ENCODE assay signal across 13 cellular contexts in genomic region chr5:124979174-124979573, GRCh38.
DNase-seq lines count a peak whose midpoint lies in the region; ATAC-seq and TF ChIP-seq lines count a peak whose summit lies in the region.
"Had no signal": no experiment of that assay in that cellular context is flagged by ENCODE, and none has a peak within 500 bp of the region (broad histone marks: within the 10 kb centered on the region; RNA-seq: fewer than 3 reads in every experiment).

No MANE protein-coding gene starts in this region.

- H3K9me3 Mint-ChIP-seq in neural progenitor cell, result peaks cover 29% of the 10 kb centered on the region

- peaks cover 4% of the 10 kb centered on the region for H3K36me3 ChIP-seq in neural progenitor cell
- H3K36me3 ChIP-seq: thoracic aorta had no signal

- H3K27ac Mint-ChIP-seq in neural progenitor cell, result peak overlapping the region; percentile 6
- H3K27ac Mint-ChIP-seq: CD4-positive, CD25-positive, alpha-beta regulatory T cell had no signal

- no peak for TF ChIP-seq CTCF in epithelial cell of esophagus (IDR thresholded peaks at IDR 0.05; ENCODE audit: insufficient read depth, low read depth, low read length, missing control alignments)
- no peak for TF ChIP-seq CTCF in neural progenitor cell (IDR thresholded peaks at IDR 0.05)

- CTCF ChIA-PET in HEK293T (lab: Yijun Ruan, JAX), result no interaction called here

- H3K27me3 Mint-ChIP-seq in neural progenitor cell (ENCODE audit: insufficient read depth, low read depth), result peaks cover 2% of the 10 kb centered on the region
- H3K27me3 Mint-ChIP-seq: CD4-positive, CD25-positive, alpha-beta regulatory T cell had no signal

- DNase-seq in Daoy (ENCODE audit: low read depth) (peak; percentile 27), NCI-H460 (ENCODE audit: extremely low read depth, low read depth) (peak; percentile 55), epithelial cell of esophagus (ENCODE audit: low read depth) (peak; percentile 54), neural progenitor cell (ENCODE audit: low spot score) (peak; percentile 60), HEK293T (ENCODE audit: extremely low spot score) (no peak), CD1c-positive myeloid dendritic cell (ENCODE audit: extremely low spot score) (no peak), hippocampal formation (lab: John Stamatoyannopoulos, UW) (no peak)
- DNase-seq: body of pancreas; CD4-positive, CD25-positive, alpha-beta regulatory T cell; RPMI8226 had no signal

- no peak overlapping the region for H3K9ac ChIP-seq in neural progenitor cell

- no peaks in the 10 kb centered on the region for H3K79me2 ChIP-seq in neural progenitor cell (ENCODE audit: low read depth)

- H3F3A ChIP-seq in neural progenitor cell (ENCODE audit: low read depth), result peaks cover 38% of the 10 kb centered on the region

- H2AFZ ChIP-seq in neural progenitor cell (replicated peaks), result no peak overlapping the region

- POLR2A ChIA-PET in HEK293T (lab: Yijun Ruan, JAX), result interaction anchor here (1.0 to 1.4 kb wide), 2 partner anchors 12 to 51 kb away, joined by 3 read pairs; no protein-coding TSS in a partner anchor

- peaks cover 26% of the 10 kb centered on the region for H3K36me3 Mint-ChIP-seq in neural progenitor cell
- H3K36me3 Mint-ChIP-seq: CD4-positive, CD25-positive, alpha-beta regulatory T cell had no signal

- ATAC-seq in HG02759 (IDR thresholded peaks at IDR 0.05; ENCODE audit: unreplicated experiment), result no peak
- ATAC-seq: body of pancreas, esophagus mucosa had no signal

- H3K27me3 ChIP-seq in neural progenitor cell, result no peaks in the 10 kb centered on the region
- H3K27me3 ChIP-seq: body of pancreas had no signal

- peak overlapping the region; percentile 69 for H3K4me2 ChIP-seq in neural progenitor cell

- H3K4me1 Mint-ChIP-seq in neural progenitor cell, result peaks cover 45% of the 10 kb centered on the region
- H3K4me1 Mint-ChIP-seq: CD4-positive, CD25-positive, alpha-beta regulatory T cell had no signal

- H3K27ac ChIP-seq in neural progenitor cell, result peak overlapping the region; percentile 82
- H3K27ac ChIP-seq: thoracic aorta had no signal

- H3K4me1 ChIP-seq in neural progenitor cell, result peaks cover 35% of the 10 kb centered on the region

- no peak overlapping the region for H3K4me3 ChIP-seq in epithelial cell of esophagus (ENCODE audit: low read length)
- H3K4me3 ChIP-seq in neural progenitor cell, result no peak overlapping the region
- H3K4me3 ChIP-seq: body of pancreas, thoracic aorta had no signal

- H3K9me3 ChIP-seq in neural progenitor cell (ENCODE audit: low read depth), result peaks cover 8% of the 10 kb centered on the region
- H3K9me3 ChIP-seq: body of pancreas had no signal

- peak overlapping the region; percentile 69 for H3K4me3 Mint-ChIP-seq in neural progenitor cell
- H3K4me3 Mint-ChIP-seq: CD4-positive, CD25-positive, alpha-beta regulatory T cell had no signal

- no peaks in the 10 kb centered on the region for H4K20me1 ChIP-seq in neural progenitor cell (ENCODE audit: low read depth)

TF ChIP-seq in HEK293T, 16 proteins besides CTCF, POLR2A, EP300 and RAD21:
- no peak for TF ChIP-seq NFRKB (IDR thresholded peaks at IDR 0.05)
- TF ChIP-seq HDGF (IDR thresholded peaks at IDR 0.05; ENCODE audit: borderline replicate concordance), result no peak
- no peak for TF ChIP-seq SP1 (IDR thresholded peaks at IDR 0.05)
- TF ChIP-seq ARNT (IDR thresholded peaks at IDR 0.05), result no peak
- TF ChIP-seq FOXM1 (IDR thresholded peaks at IDR 0.05; ENCODE audit: borderline replicate concordance), result no peak
- no peak for TF ChIP-seq BHLHE40 (IDR thresholded peaks at IDR 0.05; ENCODE audit: borderline replicate concordance)
- TF ChIP-seq, protein P1, sequence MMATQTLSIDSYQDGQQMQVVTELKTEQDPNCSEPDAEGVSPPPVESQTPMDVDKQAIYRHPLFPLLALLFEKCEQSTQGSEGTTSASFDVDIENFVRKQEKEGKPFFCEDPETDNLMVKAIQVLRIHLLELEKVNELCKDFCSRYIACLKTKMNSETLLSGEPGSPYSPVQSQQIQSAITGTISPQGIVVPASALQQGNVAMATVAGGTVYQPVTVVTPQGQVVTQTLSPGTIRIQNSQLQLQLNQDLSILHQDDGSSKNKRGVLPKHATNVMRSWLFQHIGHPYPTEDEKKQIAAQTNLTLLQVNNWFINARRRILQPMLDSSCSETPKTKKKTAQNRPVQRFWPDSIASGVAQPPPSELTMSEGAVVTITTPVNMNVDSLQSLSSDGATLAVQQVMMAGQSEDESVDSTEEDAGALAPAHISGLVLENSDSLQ (IDR thresholded peaks at IDR 0.05), result no peak; the same call in 1 of the 2 replicates
- no peak for TF ChIP-seq LEF1 (IDR thresholded peaks at IDR 0.05; ENCODE audit: borderline replicate concordance)
- no peak for TF ChIP-seq ZNF384 (IDR thresholded peaks at IDR 0.05)
- TF ChIP-seq TARDBP (IDR thresholded peaks at IDR 0.05), result no peak
- no peak for TF ChIP-seq L3MBTL2 (conservative IDR thresholded peaks at IDR 0.05)
- no peak for TF ChIP-seq ELF4 (IDR thresholded peaks at IDR 0.05)

Comparison
In these comparisons a context has a peak if more than half of its experiments do, and no peak if none do; other contexts are left out.
1. DNase-seq: peak in Daoy (single experiment), NCI-H460 (single experiment), epithelial cell of esophagus (single experiment) and neural progenitor cell (single experiment); none in HEK293T (single experiment), CD1c-positive myeloid dendritic cell (single experiment) and hippocampal formation (0 of 2).